2 cellular contexts compared by ENCODE assay signal in the genomic region with DNA sequence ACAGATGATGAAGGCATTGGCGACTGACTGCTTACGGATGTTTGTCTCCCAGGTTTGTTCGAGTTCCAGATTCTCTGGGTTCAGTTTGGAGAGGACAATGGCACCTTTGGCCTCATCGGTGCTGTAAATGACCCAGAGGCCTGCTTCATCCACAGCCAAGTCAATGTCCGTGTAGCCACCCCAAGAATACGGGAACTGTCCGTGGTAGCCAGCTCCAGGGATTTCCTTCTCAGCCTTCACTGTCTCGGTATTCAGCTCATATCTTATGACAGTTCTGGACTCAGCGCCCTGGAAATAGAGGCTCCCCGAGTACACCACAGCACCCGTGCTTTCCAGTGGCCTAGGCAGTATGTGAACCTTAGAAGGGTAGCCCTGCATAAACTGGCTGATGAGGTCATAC.
TF ChIP-seq lines count a peak whose summit lies in the region.

No MANE protein-coding gene starts in this region.

TF ChIP-seq in SK-N-SH, 30 proteins besides CTCF, POLR2A, EP300 and RAD21:
- TF ChIP-seq, protein P1, sequence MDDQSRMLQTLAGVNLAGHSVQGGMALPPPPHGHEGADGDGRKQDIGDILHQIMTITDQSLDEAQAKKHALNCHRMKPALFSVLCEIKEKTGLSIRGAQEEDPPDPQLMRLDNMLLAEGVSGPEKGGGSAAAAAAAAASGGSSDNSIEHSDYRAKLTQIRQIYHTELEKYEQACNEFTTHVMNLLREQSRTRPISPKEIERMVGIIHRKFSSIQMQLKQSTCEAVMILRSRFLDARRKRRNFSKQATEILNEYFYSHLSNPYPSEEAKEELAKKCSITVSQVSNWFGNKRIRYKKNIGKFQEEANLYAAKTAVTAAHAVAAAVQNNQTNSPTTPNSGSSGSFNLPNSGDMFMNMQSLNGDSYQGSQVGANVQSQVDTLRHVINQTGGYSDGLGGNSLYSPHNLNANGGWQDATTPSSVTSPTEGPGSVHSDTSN (IDR thresholded peaks at IDR 0.05) = no peak
- TF ChIP-seq, protein P2, sequence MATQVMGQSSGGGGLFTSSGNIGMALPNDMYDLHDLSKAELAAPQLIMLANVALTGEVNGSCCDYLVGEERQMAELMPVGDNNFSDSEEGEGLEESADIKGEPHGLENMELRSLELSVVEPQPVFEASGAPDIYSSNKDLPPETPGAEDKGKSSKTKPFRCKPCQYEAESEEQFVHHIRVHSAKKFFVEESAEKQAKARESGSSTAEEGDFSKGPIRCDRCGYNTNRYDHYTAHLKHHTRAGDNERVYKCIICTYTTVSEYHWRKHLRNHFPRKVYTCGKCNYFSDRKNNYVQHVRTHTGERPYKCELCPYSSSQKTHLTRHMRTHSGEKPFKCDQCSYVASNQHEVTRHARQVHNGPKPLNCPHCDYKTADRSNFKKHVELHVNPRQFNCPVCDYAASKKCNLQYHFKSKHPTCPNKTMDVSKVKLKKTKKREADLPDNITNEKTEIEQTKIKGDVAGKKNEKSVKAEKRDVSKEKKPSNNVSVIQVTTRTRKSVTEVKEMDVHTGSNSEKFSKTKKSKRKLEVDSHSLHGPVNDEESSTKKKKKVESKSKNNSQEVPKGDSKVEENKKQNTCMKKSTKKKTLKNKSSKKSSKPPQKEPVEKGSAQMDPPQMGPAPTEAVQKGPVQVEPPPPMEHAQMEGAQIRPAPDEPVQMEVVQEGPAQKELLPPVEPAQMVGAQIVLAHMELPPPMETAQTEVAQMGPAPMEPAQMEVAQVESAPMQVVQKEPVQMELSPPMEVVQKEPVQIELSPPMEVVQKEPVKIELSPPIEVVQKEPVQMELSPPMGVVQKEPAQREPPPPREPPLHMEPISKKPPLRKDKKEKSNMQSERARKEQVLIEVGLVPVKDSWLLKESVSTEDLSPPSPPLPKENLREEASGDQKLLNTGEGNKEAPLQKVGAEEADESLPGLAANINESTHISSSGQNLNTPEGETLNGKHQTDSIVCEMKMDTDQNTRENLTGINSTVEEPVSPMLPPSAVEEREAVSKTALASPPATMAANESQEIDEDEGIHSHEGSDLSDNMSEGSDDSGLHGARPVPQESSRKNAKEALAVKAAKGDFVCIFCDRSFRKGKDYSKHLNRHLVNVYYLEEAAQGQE (IDR thresholded peaks at IDR 0.05; ENCODE audit: low read depth, low read length) = peak; percentile 91

TF ChIP-seq in SK-N-SH treated with all-trans-retinoic acid at 6 μM for 48 hours, 23 proteins besides CTCF, POLR2A, EP300 and RAD21:
- TF ChIP-seq, protein P3, sequence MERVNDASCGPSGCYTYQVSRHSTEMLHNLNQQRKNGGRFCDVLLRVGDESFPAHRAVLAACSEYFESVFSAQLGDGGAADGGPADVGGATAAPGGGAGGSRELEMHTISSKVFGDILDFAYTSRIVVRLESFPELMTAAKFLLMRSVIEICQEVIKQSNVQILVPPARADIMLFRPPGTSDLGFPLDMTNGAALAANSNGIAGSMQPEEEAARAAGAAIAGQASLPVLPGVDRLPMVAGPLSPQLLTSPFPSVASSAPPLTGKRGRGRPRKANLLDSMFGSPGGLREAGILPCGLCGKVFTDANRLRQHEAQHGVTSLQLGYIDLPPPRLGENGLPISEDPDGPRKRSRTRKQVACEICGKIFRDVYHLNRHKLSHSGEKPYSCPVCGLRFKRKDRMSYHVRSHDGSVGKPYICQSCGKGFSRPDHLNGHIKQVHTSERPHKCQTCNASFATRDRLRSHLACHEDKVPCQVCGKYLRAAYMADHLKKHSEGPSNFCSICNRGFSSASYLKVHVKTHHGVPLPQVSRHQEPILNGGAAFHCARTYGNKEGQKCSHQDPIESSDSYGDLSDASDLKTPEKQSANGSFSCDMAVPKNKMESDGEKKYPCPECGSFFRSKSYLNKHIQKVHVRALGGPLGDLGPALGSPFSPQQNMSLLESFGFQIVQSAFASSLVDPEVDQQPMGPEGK (CRISPR knock-in tag; IDR thresholded peaks at IDR 0.05; ENCODE audit: borderline replicate concordance) = no peak
- no peak for TF ChIP-seq RARB (CRISPR knock-in tag; IDR thresholded peaks at IDR 0.05)
- TF ChIP-seq ZFP30 (CRISPR knock-in tag; IDR thresholded peaks at IDR 0.05) = no peak
- TF ChIP-seq ZC3H10 (CRISPR knock-in tag; IDR thresholded peaks at IDR 0.05) = no peak
- TF ChIP-seq OSR1 (CRISPR knock-in tag; IDR thresholded peaks at IDR 0.05) = no peak
- no peak for TF ChIP-seq ZNF8 (CRISPR knock-in tag; IDR thresholded peaks at IDR 0.05)
- TF ChIP-seq ESRRG (CRISPR knock-in tag; IDR thresholded peaks at IDR 0.05) = no peak
- TF ChIP-seq, protein P4, sequence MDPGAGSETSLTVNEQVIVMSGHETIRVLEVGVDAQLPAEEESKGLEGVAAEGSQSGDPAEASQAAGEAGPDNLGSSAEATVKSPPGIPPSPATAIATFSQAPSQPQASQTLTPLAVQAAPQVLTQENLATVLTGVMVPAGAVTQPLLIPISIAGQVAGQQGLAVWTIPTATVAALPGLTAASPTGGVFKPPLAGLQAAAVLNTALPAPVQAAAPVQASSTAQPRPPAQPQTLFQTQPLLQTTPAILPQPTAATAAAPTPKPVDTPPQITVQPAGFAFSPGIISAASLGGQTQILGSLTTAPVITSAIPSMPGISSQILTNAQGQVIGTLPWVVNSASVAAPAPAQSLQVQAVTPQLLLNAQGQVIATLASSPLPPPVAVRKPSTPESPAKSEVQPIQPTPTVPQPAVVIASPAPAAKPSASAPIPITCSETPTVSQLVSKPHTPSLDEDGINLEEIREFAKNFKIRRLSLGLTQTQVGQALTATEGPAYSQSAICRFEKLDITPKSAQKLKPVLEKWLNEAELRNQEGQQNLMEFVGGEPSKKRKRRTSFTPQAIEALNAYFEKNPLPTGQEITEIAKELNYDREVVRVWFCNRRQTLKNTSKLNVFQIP (CRISPR knock-in tag; IDR thresholded peaks at IDR 0.05; ENCODE audit: borderline replicate concordance, low read depth) = no peak
- TF ChIP-seq ARNTL (CRISPR knock-in tag; IDR thresholded peaks at IDR 0.05; ENCODE audit: borderline replicate concordance, low read depth) = no peak
- TF ChIP-seq GLIS3 (CRISPR knock-in tag; IDR thresholded peaks at IDR 0.05) = no peak
- no peak for TF ChIP-seq SNAI2 (CRISPR knock-in tag; IDR thresholded peaks at IDR 0.05)
- TF ChIP-seq, protein P5, sequence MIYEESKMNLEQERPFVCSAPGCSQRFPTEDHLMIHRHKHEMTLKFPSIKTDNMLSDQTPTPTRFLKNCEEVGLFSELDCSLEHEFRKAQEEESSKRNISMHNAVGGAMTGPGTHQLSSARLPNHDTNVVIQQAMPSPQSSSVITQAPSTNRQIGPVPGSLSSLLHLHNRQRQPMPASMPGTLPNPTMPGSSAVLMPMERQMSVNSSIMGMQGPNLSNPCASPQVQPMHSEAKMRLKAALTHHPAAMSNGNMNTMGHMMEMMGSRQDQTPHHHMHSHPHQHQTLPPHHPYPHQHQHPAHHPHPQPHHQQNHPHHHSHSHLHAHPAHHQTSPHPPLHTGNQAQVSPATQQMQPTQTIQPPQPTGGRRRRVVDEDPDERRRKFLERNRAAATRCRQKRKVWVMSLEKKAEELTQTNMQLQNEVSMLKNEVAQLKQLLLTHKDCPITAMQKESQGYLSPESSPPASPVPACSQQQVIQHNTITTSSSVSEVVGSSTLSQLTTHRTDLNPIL (CRISPR knock-in tag; IDR thresholded peaks at IDR 0.05; ENCODE audit: low read depth) = no peak
- TF ChIP-seq ZNF565 (CRISPR knock-in tag; conservative IDR thresholded peaks at IDR 0.05; ENCODE audit: low read depth) = no peak
- TF ChIP-seq, protein P6, sequence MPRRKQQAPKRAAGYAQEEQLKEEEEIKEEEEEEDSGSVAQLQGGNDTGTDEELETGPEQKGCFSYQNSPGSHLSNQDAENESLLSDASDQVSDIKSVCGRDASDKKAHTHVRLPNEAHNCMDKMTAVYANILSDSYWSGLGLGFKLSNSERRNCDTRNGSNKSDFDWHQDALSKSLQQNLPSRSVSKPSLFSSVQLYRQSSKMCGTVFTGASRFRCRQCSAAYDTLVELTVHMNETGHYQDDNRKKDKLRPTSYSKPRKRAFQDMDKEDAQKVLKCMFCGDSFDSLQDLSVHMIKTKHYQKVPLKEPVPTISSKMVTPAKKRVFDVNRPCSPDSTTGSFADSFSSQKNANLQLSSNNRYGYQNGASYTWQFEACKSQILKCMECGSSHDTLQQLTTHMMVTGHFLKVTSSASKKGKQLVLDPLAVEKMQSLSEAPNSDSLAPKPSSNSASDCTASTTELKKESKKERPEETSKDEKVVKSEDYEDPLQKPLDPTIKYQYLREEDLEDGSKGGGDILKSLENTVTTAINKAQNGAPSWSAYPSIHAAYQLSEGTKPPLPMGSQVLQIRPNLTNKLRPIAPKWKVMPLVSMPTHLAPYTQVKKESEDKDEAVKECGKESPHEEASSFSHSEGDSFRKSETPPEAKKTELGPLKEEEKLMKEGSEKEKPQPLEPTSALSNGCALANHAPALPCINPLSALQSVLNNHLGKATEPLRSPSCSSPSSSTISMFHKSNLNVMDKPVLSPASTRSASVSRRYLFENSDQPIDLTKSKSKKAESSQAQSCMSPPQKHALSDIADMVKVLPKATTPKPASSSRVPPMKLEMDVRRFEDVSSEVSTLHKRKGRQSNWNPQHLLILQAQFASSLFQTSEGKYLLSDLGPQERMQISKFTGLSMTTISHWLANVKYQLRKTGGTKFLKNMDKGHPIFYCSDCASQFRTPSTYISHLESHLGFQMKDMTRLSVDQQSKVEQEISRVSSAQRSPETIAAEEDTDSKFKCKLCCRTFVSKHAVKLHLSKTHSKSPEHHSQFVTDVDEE (CRISPR knock-in tag; IDR thresholded peaks at IDR 0.05) = no peak
- TF ChIP-seq BACH2 (CRISPR knock-in tag; IDR thresholded peaks at IDR 0.05; ENCODE audit: borderline replicate concordance) = no peak
- no peak for TF ChIP-seq TCF4 (CRISPR knock-in tag; IDR thresholded peaks at IDR 0.05; ENCODE audit: borderline replicate concordance)
- no peak for TF ChIP-seq ZNF70 (CRISPR knock-in tag; IDR thresholded peaks at IDR 0.05)
- no peak for TF ChIP-seq TOX (CRISPR knock-in tag; IDR thresholded peaks at IDR 0.05; ENCODE audit: borderline replicate concordance)
- TF ChIP-seq ZFP3 (CRISPR knock-in tag; IDR thresholded peaks at IDR 0.05) = no peak
- TF ChIP-seq CSDC2 (CRISPR knock-in tag; IDR thresholded peaks at IDR 0.05) = no peak
